In genomic region chr18:45967007-45967706, GRCh38 we compare ENCODE assay signal across 8 cellular contexts. TPM values are rescaled to one million over a fixed set of nuclear protein-coding genes. Genes with fewer than 3 reads are reported as not detected.
A peak's percentile ranks its signal among the peaks of the same experiment; 100 is the strongest.
DNase-seq lines count a peak whose midpoint lies in the region; ATAC-seq and TF ChIP-seq lines count a peak whose summit lies in the region.

A gene with protein sequence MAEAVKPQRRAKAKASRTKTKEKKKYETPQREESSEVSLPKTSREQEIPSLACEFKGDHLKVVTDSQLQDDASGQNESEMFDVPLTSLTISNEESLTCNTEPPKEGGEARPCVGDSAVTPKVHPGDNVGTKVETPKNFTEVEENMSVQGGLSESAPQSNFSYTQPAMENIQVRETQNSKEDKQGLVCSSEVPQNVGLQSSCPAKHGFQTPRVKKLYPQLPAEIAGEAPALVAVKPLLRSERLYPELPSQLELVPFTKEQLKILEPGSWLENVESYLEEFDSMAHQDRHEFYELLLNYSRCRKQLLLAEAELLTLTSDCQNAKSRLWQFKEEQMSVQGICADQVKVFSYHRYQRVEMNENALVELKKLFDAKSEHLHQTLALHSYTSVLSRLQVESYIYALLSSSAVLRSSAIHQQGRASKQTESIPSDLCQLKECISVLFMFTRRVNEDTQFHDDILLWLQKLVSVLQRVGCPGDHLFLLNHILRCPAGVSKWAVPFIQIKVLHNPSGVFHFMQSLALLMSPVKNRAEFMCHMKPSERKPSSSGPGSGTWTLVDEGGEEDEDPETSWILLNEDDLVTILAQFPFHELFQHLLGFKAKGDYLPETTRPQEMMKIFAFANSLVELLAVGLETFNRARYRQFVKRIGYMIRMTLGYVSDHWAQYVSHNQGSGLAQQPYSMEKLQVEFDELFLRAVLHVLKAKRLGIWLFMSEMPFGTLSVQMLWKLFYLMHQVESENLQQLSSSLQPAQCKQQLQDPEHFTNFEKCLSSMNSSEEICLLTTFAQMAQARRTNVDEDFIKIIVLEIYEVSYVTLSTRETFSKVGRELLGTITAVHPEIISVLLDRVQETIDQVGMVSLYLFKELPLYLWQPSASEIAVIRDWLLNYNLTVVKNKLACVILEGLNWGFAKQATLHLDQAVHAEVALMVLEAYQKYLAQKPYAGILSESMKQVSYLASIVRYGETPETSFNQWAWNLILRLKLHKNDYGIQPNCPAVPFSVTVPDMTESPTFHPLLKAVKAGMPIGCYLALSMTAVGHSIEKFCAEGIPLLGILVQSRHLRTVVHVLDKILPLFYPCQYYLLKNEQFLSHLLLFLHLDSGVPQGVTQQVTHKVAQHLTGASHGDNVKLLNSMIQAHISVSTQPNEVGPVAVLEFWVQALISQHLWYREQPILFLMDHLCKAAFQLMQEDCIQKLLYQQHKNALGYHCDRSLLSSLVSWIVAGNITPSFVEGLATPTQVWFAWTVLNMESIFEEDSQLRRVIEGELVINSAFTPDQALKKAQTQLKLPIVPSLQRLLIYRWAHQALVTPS (N-terminal part only) (minus strand): TSS chr18:45967329. CDS start chr18:45967239, 90 bp downstream.

- peak within 1 kb of the TSS; percentile 78 for H3K4me3 ChIP-seq in upper lobe of right lung

- peak within 1 kb of the TSS; percentile 81 for H3K27ac ChIP-seq in upper lobe of right lung

- DNase-seq in NCI-H1694 treated with DMSO at 0.1 percent for 48 hours (lab: John Stamatoyannopoulos, UW) (peak; percentile 77), T-helper 17 cell (peak; percentile 81 to 87 (median 82)), amygdala (lab: John Stamatoyannopoulos, UW) (peak; percentile 58 to 96 (median 90)), left ventricle myocardium superior (peak; percentile 96), progenitor cell of endocrine pancreas (ENCODE audit: low spot score, unreplicated experiment) (peak; percentile 97), upper lobe of right lung (peak; percentile 98)

- no peaks in the 10 kb centered on the region for H3K36me3 ChIP-seq in upper lobe of right lung

- ATAC-seq in GM18499 (IDR thresholded peaks at IDR 0.05; ENCODE audit: insufficient read depth, unreplicated experiment) (peak; percentile 84), HG02938 (IDR thresholded peaks at IDR 0.05; ENCODE audit: unreplicated experiment) (peak; percentile 97), T-helper 17 cell (peak; percentile 74), left ventricle myocardium superior (peak; percentile 100), upper lobe of right lung (peak; percentile 100)

- TF ChIP-seq CTCF in progenitor cell of endocrine pancreas (IDR thresholded peaks at IDR 0.05; ENCODE audit: unreplicated experiment) (no peak), upper lobe of right lung (IDR thresholded peaks at IDR 0.05) (no peak)

- H3K27ac Mint-ChIP-seq in T-helper 17 cell = peak within 1 kb of the TSS; percentile 98
- peak within 1 kb of the TSS; percentile 99 for H3K27ac Mint-ChIP-seq in progenitor cell of endocrine pancreas

- intact Hi-C loops in left ventricle myocardium superior (cut with micrococcal nuclease) (no loop called here), upper lobe of right lung (cut with DNase I) (no loop called here)

- H3K4me3 Mint-ChIP-seq in T-helper 17 cell (peak within 1 kb of the TSS; percentile 99), progenitor cell of endocrine pancreas (ENCODE audit: low read depth) (peak within 1 kb of the TSS; percentile 92)

- H3K4me1 Mint-ChIP-seq in T-helper 17 cell = peaks cover 39% of the 10 kb centered on the region
- peaks cover 4% of the 10 kb centered on the region for H3K4me1 Mint-ChIP-seq in progenitor cell of endocrine pancreas (ENCODE audit: low read depth)

- no peaks in the 10 kb centered on the region for H3K9me3 Mint-ChIP-seq in progenitor cell of endocrine pancreas (ENCODE audit: low read depth)

- H3K27me3 ChIP-seq in upper lobe of right lung = no peaks in the 10 kb centered on the region

- H3K36me3 Mint-ChIP-seq in T-helper 17 cell (ENCODE audit: low read depth) (peaks cover 12% of the 10 kb centered on the region), progenitor cell of endocrine pancreas (ENCODE audit: insufficient read depth) (peaks cover 5% of the 10 kb centered on the region)

- H3K4me1 ChIP-seq in upper lobe of right lung = peaks cover 27% of the 10 kb centered on the region

- H3K27me3 Mint-ChIP-seq in T-helper 17 cell (no peaks in the 10 kb centered on the region), progenitor cell of endocrine pancreas (no peaks in the 10 kb centered on the region)

- H3K9me3 ChIP-seq in T-helper 17 cell (ENCODE audit: control insufficient read depth, low read length, poor library complexity, severe bottlenecking) = no peaks in the 10 kb centered on the region
- H3K9me3 ChIP-seq in upper lobe of right lung = no peaks in the 10 kb centered on the region

RNA-seq across cellular contexts. Expression of the gene that starts here (rescaled TPM):
- total RNA-seq in T-helper 17 cell = 10 to 100 TPM; 46.6 to 76.5 TPM
- total RNA-seq in left ventricle myocardium superior = 18.7 TPM
- total RNA-seq in progenitor cell of endocrine pancreas = 35.3 and 38.3 TPM in 2 replicates
- 38.5 TPM for total RNA-seq in upper lobe of right lung

Comparison
In these comparisons a context has a peak if more than half of its experiments do, and no peak if none do; other contexts are left out.
1. Peak in every context shown above with its lines: DNase-seq, ATAC-seq, H3K4me3 ChIP-seq and H3K27ac ChIP-seq.